In the genomic region with DNA sequence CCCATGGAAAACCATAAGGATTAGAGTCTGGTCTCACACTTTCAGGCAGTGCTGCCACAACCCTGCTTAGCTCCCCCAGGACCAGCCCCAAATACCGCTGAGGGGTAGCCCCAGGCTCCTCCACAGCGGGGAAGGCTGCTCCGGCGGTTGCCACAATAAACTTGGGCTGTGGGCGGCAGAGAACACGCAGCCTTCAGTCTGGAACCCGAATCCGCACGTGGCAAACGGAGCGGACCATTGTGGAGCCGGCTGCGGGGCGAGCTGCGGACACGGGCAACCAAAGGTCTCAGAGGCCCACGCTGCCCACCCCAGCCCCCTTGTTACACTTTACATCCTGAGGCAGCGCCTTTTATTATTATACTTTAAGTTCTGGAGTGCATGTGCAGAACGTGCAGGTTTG, we compare ENCODE assay signal across 2 cellular contexts.
TF ChIP-seq lines count a peak whose summit lies in the region.

No MANE protein-coding gene starts in this region.

TF ChIP-seq in WTC11, 78 proteins besides CTCF, POLR2A, EP300 and RAD21:
- TF ChIP-seq ZNF671 (CRISPR knock-in tag; IDR thresholded peaks at IDR 0.05) (no peak), MYBL2 (CRISPR knock-in tag; IDR thresholded peaks at IDR 0.05) (no peak), ZNF263 (CRISPR knock-in tag; IDR thresholded peaks at IDR 0.05; ENCODE audit: low read depth) (no peak), FOXJ3 (CRISPR knock-in tag; IDR thresholded peaks at IDR 0.05; ENCODE audit: borderline replicate concordance) (no peak), KAT7 (CRISPR knock-in tag; IDR thresholded peaks at IDR 0.05; ENCODE audit: borderline replicate concordance) (no peak), ELF4 (CRISPR knock-in tag; IDR thresholded peaks at IDR 0.05; ENCODE audit: low read depth) (no peak), CREM (CRISPR knock-in tag; IDR thresholded peaks at IDR 0.05) (no peak), ETV6 (CRISPR knock-in tag; IDR thresholded peaks at IDR 0.05) (no peak), MXD4 (CRISPR knock-in tag; IDR thresholded peaks at IDR 0.05; ENCODE audit: borderline replicate concordance) (no peak), ZNF423 (CRISPR knock-in tag; IDR thresholded peaks at IDR 0.05) (no peak), SMAD4 (CRISPR knock-in tag; IDR thresholded peaks at IDR 0.05) (no peak), IRF2 (CRISPR knock-in tag; IDR thresholded peaks at IDR 0.05; ENCODE audit: borderline replicate concordance, low read depth) (no peak)
- TF ChIP-seq, protein P1, sequence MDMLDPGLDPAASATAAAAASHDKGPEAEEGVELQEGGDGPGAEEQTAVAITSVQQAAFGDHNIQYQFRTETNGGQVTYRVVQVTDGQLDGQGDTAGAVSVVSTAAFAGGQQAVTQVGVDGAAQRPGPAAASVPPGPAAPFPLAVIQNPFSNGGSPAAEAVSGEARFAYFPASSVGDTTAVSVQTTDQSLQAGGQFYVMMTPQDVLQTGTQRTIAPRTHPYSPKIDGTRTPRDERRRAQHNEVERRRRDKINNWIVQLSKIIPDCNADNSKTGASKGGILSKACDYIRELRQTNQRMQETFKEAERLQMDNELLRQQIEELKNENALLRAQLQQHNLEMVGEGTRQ (CRISPR knock-in tag; IDR thresholded peaks at IDR 0.05) = no peak
- TF ChIP-seq, protein P2, sequence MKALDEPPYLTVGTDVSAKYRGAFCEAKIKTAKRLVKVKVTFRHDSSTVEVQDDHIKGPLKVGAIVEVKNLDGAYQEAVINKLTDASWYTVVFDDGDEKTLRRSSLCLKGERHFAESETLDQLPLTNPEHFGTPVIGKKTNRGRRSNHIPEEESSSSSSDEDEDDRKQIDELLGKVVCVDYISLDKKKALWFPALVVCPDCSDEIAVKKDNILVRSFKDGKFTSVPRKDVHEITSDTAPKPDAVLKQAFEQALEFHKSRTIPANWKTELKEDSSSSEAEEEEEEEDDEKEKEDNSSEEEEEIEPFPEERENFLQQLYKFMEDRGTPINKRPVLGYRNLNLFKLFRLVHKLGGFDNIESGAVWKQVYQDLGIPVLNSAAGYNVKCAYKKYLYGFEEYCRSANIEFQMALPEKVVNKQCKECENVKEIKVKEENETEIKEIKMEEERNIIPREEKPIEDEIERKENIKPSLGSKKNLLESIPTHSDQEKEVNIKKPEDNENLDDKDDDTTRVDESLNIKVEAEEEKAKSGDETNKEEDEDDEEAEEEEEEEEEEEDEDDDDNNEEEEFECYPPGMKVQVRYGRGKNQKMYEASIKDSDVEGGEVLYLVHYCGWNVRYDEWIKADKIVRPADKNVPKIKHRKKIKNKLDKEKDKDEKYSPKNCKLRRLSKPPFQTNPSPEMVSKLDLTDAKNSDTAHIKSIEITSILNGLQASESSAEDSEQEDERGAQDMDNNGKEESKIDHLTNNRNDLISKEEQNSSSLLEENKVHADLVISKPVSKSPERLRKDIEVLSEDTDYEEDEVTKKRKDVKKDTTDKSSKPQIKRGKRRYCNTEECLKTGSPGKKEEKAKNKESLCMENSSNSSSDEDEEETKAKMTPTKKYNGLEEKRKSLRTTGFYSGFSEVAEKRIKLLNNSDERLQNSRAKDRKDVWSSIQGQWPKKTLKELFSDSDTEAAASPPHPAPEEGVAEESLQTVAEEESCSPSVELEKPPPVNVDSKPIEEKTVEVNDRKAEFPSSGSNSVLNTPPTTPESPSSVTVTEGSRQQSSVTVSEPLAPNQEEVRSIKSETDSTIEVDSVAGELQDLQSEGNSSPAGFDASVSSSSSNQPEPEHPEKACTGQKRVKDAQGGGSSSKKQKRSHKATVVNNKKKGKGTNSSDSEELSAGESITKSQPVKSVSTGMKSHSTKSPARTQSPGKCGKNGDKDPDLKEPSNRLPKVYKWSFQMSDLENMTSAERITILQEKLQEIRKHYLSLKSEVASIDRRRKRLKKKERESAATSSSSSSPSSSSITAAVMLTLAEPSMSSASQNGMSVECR (CRISPR knock-in tag; IDR thresholded peaks at IDR 0.05; ENCODE audit: borderline replicate concordance) = no peak
- TF ChIP-seq, protein P3, sequence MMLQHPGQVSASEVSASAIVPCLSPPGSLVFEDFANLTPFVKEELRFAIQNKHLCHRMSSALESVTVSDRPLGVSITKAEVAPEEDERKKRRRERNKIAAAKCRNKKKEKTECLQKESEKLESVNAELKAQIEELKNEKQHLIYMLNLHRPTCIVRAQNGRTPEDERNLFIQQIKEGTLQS (CRISPR knock-in tag; conservative IDR thresholded peaks at IDR 0.05) = no peak
- TF ChIP-seq, protein P4, sequence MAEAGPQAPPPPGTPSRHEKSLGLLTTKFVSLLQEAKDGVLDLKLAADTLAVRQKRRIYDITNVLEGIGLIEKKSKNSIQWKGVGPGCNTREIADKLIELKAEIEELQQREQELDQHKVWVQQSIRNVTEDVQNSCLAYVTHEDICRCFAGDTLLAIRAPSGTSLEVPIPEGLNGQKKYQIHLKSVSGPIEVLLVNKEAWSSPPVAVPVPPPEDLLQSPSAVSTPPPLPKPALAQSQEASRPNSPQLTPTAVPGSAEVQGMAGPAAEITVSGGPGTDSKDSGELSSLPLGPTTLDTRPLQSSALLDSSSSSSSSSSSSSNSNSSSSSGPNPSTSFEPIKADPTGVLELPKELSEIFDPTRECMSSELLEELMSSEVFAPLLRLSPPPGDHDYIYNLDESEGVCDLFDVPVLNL (CRISPR knock-in tag; IDR thresholded peaks at IDR 0.05; ENCODE audit: borderline replicate concordance, low read depth) = no peak
- TF ChIP-seq, protein P5, sequence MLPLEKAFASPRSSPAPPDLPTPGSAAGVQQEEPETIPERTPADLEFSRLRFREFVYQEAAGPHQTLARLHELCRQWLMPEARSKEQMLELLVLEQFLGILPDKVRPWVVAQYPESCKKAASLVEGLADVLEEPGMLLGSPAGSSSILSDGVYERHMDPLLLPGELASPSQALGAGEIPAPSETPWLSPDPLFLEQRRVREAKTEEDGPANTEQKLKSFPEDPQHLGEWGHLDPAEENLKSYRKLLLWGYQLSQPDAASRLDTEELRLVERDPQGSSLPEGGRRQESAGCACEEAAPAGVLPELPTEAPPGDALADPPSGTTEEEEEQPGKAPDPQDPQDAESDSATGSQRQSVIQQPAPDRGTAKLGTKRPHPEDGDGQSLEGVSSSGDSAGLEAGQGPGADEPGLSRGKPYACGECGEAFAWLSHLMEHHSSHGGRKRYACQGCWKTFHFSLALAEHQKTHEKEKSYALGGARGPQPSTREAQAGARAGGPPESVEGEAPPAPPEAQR (CRISPR knock-in tag; IDR thresholded peaks at IDR 0.05) = no peak

TF ChIP-seq in H1, 55 proteins besides CTCF, POLR2A, EP300 and RAD21:
- TF ChIP-seq HDAC2 (IDR thresholded peaks at IDR 0.05; ENCODE audit: borderline replicate concordance in 1 of 2, low read depth in 2 of 2, low read length in 2 of 2) (no peak), SIN3A (conservative IDR thresholded peaks at IDR 0.05 in 1 of 2, IDR thresholded peaks at IDR 0.05 in 1 of 2; ENCODE audit: low read depth in 1 of 2, low read length in 2 of 2) (no peak), RBBP5 (IDR thresholded peaks at IDR 0.05; ENCODE audit: borderline replicate concordance, low read depth, low read length) (no peak), SP1 (IDR thresholded peaks at IDR 0.05; ENCODE audit: low read depth, low read length) (no peak), ASH2L (IDR thresholded peaks at IDR 0.05; ENCODE audit: low read length) (no peak), KDM4A (IDR thresholded peaks at IDR 0.05; ENCODE audit: low read depth, low read length, severe bottlenecking) (no peak), RFX5 (IDR thresholded peaks at IDR 0.05; ENCODE audit: borderline replicate concordance, low read depth, low read length) (no peak), CREB1 (IDR thresholded peaks at IDR 0.05) (no peak), HDAC6 (IDR thresholded peaks at IDR 0.05; ENCODE audit: low read depth, low read length) (no peak), JUN (IDR thresholded peaks at IDR 0.05; ENCODE audit: low read depth, low read length) (no peak), ZNF274 (IDR thresholded peaks at IDR 0.05; ENCODE audit: borderline replicate concordance, extremely low read depth, low read length) (no peak), SRF (IDR thresholded peaks at IDR 0.05; ENCODE audit: low read depth, low read length) (no peak), RXRA (IDR thresholded peaks at IDR 0.05; ENCODE audit: insufficient read depth, low read depth, low read length) (no peak), SIX5 (IDR thresholded peaks at IDR 0.05; ENCODE audit: low read depth, low read length) (no peak), TCF12 (IDR thresholded peaks at IDR 0.05; ENCODE audit: low read depth, low read length) (no peak), CHD1 (IDR thresholded peaks at IDR 0.05; ENCODE audit: low read depth, low read length) (no peak), SP4 (IDR thresholded peaks at IDR 0.05; ENCODE audit: low read length) (no peak), TEAD4 (IDR thresholded peaks at IDR 0.05; ENCODE audit: low read depth, low read length) (no peak)
- TF ChIP-seq, protein P1 (IDR thresholded peaks at IDR 0.05; ENCODE audit: low read length) = no peak
